ENCODE assay signal across 15 cellular contexts in the genomic region with DNA sequence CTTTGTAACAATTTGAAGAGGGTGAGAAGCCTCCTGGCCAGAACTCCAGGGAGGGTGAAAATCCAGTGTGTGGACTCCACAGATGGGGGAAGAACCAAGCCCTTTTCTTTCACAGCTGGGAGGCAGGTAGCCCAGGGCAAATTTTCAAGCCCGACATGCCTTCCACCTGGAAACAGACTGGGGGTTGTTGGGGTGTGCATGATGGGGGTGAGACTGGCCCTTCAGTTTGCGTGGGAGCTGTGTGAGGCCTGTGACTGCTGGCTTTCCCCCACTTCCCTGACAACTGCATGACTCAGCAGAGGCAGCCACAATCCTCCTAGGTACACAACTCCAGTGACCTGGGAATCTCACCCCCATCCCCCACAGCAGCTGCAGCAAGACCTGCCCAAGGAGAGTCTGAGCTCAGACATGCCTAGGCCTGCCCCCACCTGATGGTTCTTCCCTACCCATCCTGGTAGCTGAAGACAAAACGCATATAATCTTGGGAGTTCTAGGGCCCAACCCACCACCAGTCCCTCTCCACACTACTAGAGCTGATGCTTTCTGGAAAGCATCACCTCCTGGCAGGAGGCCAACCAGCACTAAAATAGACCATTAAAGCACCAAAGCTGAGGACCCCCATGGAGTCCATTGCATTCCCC.
A peak's percentile ranks its signal among the peaks of the same experiment; 100 is the strongest.
DNase-seq lines count a peak whose midpoint lies in the region; ATAC-seq, FAIRE-seq and TF ChIP-seq lines count a peak whose summit lies in the region.
"Had no signal": no experiment of that assay in that cellular context is flagged by ENCODE, and none has a peak within 500 bp of the region (broad histone marks: within the 10 kb centered on the region; RNA-seq: fewer than 3 reads in every experiment).

No MANE protein-coding gene starts in this region.

- peaks cover 8% of the 10 kb centered on the region in 2 experiments for H3K4me1 ChIP-seq in trophoblast cell (ENCODE audit: control insufficient read depth in 1 of 2, insufficient read depth in 2 of 2, low read length in 2 of 2)
- H3K4me1 ChIP-seq in gastrocnemius medialis: no peaks in the 10 kb centered on the region
- H3K4me1 ChIP-seq: right lobe of liver had no signal

- H3K18ac ChIP-seq in trophoblast cell (ENCODE audit: low read length): peak overlapping the region; percentile 29

- H2BK12ac ChIP-seq in trophoblast cell (ENCODE audit: low read length): peak overlapping the region; percentile 32

- in situ Hi-C loops in gastrocnemius medialis (cut with MboI; ENCODE audit: low sequenced_read_pairs in 4 of 4): no loop called here

- H3K4ac ChIP-seq in trophoblast cell (ENCODE audit: low read depth, low read length): peak overlapping the region; percentile 43

- H4K12ac ChIP-seq in trophoblast cell (ENCODE audit: low read depth, low read length): peak overlapping the region; percentile 46

- H3K27me3 ChIP-seq in bronchial epithelial cell (ENCODE audit: control insufficient read depth, insufficient read depth, low read length) (no peaks in the 10 kb centered on the region), trophoblast cell (ENCODE audit: insufficient read depth, low read length) (no peaks in the 10 kb centered on the region), gastrocnemius medialis (no peaks in the 10 kb centered on the region)
- H3K27me3 ChIP-seq: neutrophil, right lobe of liver had no signal

- H3K4me2 ChIP-seq in trophoblast cell (ENCODE audit: low read length): no peak overlapping the region

- H3K4me3 ChIP-seq in bronchial epithelial cell (ENCODE audit: low read depth, low read length) (no peak overlapping the region), trophoblast cell (ENCODE audit: low read depth, low read length) (no peak overlapping the region), gastrocnemius medialis (no peak overlapping the region)
- H3K4me3 ChIP-seq: right lobe of liver had no signal

- intact Hi-C loops in gastrocnemius medialis (cut with DNase I; ENCODE audit: low total_unique reads): no loop called here

- ATAC-seq in gastrocnemius medialis: no peak
- ATAC-seq: right lobe of liver had no signal

- H3K36me3 ChIP-seq in bronchial epithelial cell (ENCODE audit: control insufficient read depth, insufficient read depth, low read length): no peaks in the 10 kb centered on the region
- no peaks in the 10 kb centered on the region for H3K36me3 ChIP-seq in trophoblast cell (ENCODE audit: control insufficient read depth in 1 of 2, insufficient read depth in 2 of 2, low read length in 2 of 2)
- no peaks in the 10 kb centered on the region for H3K36me3 ChIP-seq in gastrocnemius medialis
- H3K36me3 ChIP-seq: neutrophil, right lobe of liver had no signal

- no peak overlapping the region for H3K23ac ChIP-seq in trophoblast cell (ENCODE audit: low read length)

- peaks cover 9% of the 10 kb centered on the region for H3K79me1 ChIP-seq in trophoblast cell (ENCODE audit: low read length)

- peak overlapping the region; percentile 48 for H3K14ac ChIP-seq in trophoblast cell (ENCODE audit: low read length)

- H4K91ac ChIP-seq in trophoblast cell (ENCODE audit: low read depth, low read length): peak overlapping the region; percentile 94

- no peak overlapping the region for H3K9ac ChIP-seq in trophoblast cell (ENCODE audit: low read length)

- TF ChIP-seq POLR2A in gastrocnemius medialis (IDR thresholded peaks at IDR 0.05) (no peak), H54 (IDR thresholded peaks at IDR 0.05; ENCODE audit: low read depth, low read length) (no peak)

- H3K9me3 ChIP-seq in trophoblast cell (ENCODE audit: insufficient read depth, low read depth, low read length): no peaks in the 10 kb centered on the region
- H3K9me3 ChIP-seq in gastrocnemius medialis: no peaks in the 10 kb centered on the region
- H3K9me3 ChIP-seq: neutrophil, right lobe of liver had no signal

- TF ChIP-seq CTCF in bronchial epithelial cell (IDR thresholded peaks at IDR 0.05; ENCODE audit: insufficient read depth, low read length, severe bottlenecking): no peak
- no peak for TF ChIP-seq CTCF in gastrocnemius medialis (IDR thresholded peaks at IDR 0.05 in 4 of 5, conservative IDR thresholded peaks at IDR 0.05 in 1 of 5)

- H2BK5ac ChIP-seq in trophoblast cell (ENCODE audit: low read depth, low read length, poor library complexity): peak overlapping the region; percentile 54

- H2AFZ ChIP-seq in trophoblast cell (ENCODE audit: insufficient read depth, low read length, poor library complexity): peak overlapping the region; percentile 23

- H2BK120ac ChIP-seq in trophoblast cell (ENCODE audit: insufficient read depth, low read length, poor library complexity): peak overlapping the region; percentile 91

- WGBS in trophoblast cell (ENCODE audit: extremely low coverage, insufficient coverage, insufficient read length): no CpG with 5 or more reads among the region's 3 CpGs

- H2AK5ac ChIP-seq in trophoblast cell (ENCODE audit: low read length): no peak overlapping the region

- no peaks in the 10 kb centered on the region for H3K79me2 ChIP-seq in trophoblast cell (ENCODE audit: control insufficient read depth, insufficient read depth, low read length, poor library complexity)

- H4K8ac ChIP-seq in trophoblast cell (ENCODE audit: low read depth, low read length): peak overlapping the region; percentile 58

- no peak overlapping the region for H3K27ac ChIP-seq in trophoblast cell (ENCODE audit: low read depth, low read length)
- H3K27ac ChIP-seq in gastrocnemius medialis: no peak overlapping the region
- H3K27ac ChIP-seq: neutrophil, right lobe of liver had no signal

- FAIRE-seq in bronchial epithelial cell (lab: Jason Lieb, UNC) (no peak), H54 (lab: Jason Lieb, UNC) (no peak)

- peak; percentile 8 to 30 for DNase-seq in NCI-H526 (lab: John Stamatoyannopoulos, UW)
- DNase-seq in NCI-H526 treated with DMSO at 0.1 percent for 48 hours (lab: John Stamatoyannopoulos, UW): no peak
- DNase-seq in M059J (ENCODE audit: low read depth): peak; percentile 4
- peak; percentile 81 for DNase-seq in bronchial epithelial cell (ENCODE audit: low read depth)
- no peak for DNase-seq in trophoblast cell
- DNase-seq in gastrocnemius medialis: no peak
- DNase-seq in H54 (ENCODE audit: insufficient read length, low spot score): no peak
- DNase-seq in activated CD4-positive, alpha-beta T cell treated with anti-CD3 and anti-CD28 coated beads for 1 hour: no peak
- DNase-seq: activated CD4-positive, CD25-positive, alpha-beta regulatory T cell treated with anti-CD3 and anti-CD28 coated beads, Interleukin-2, amount 50 U/mL, for 72 hours; activated CD8-positive, alpha-beta memory T cell treated with anti-CD3 and anti-CD28 coated beads, Interleukin-2, amount 50 U/mL, for 4 hours; activated naive CD4-positive, alpha-beta T cell treated with anti-CD3 and anti-CD28 coated beads, Interleukin-2, amount 50 U/mL, for 16 hours; effector CD8-positive, alpha-beta T cell; right lobe of liver; stimulated activated CD4-positive, alpha-beta T cell treated with anti-CD3 and anti-CD28 coated beads, Interleukin-4, amount 100 ng/mL, for 24 hours had no signal

Comparison
In these comparisons a context has a peak if more than half of its experiments do, and no peak if none do; other contexts are left out.
1. DNase-seq: peak in NCI-H526 (2 of 2), M059J (single experiment) and bronchial epithelial cell (single experiment); none in NCI-H526 treated with DMSO at 0.1 percent for 48 hours (single experiment), trophoblast cell (0 of 2), gastrocnemius medialis (0 of 2), H54 (single experiment) and activated CD4-positive, alpha-beta T cell treated with anti-CD3 and anti-CD28 coated beads for 1 hour (single experiment).